In the genomic region with DNA sequence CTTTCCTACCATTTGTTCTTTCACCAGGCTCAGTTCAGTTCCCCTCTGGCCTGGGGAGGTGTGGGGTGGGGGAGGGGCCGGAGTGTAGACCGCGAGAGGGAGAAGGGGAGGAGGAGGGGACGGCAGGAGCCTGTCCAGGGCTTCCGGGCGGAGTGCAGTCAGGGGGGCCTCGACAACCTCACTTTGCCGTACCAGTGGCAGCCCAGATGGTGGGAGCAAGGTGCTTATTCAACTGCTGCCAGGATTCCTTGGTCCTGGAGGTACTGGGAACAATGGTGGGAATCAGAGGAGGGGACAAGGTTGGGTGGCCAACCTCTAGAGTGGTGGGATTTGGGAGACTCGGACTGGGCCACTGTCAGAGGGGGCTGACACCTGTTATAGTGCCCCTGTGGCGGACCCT, we compare ENCODE assay signal across 8 cellular contexts. TPM values are rescaled to one million over a fixed set of nuclear protein-coding genes. Genes with fewer than 3 reads are reported as not detected.
DNase-seq lines count a peak whose midpoint lies in the region; ATAC-seq and TF ChIP-seq lines count a peak whose summit lies in the region.

No MANE protein-coding gene starts in this region.

- DNase-seq in SK-N-SH (peak; percentile 62), immature natural killer cell (no peak), NCI-H146 (lab: John Stamatoyannopoulos, UW) (no peak), GM19240 (ENCODE audit: insufficient read length, low spot score) (no peak)
- DNase-seq in stimulated activated naive CD8-positive, alpha-beta T cell treated with anti-CD3 and anti-CD28 coated beads, Interleukin-15, amount 100 ng/mL, for 72 hours, result no peak

- H3K27me3 Mint-ChIP-seq in activated naive CD8-positive, alpha-beta T cell, result peaks cover 18% of the 10 kb centered on the region
- H3K27me3 Mint-ChIP-seq in immature natural killer cell (ENCODE audit: low read depth in 3 of 3), result peaks cover 7 to 12% (median 8%) of the 10 kb centered on the region in 3 donors
- H3K27me3 Mint-ChIP-seq in stimulated activated naive CD8-positive, alpha-beta T cell treated with anti-CD3 and anti-CD28 coated beads, Interleukin-15, amount 100 ng/mL, for 72 hours, result peaks cover 56% of the 10 kb centered on the region

- H3K4me1 ChIP-seq in SK-N-SH (ENCODE audit: control insufficient read depth in 1 of 2, insufficient read depth in 2 of 2, low read depth in 1 of 2, low read length in 1 of 2), result peaks cover 0 to 19% of the 10 kb centered on the region in 2 experiments; a peak in 3 of 4 replicates

- H3K9me2 ChIP-seq in SK-N-SH, result no peaks in the 10 kb centered on the region

- H3K9me3 Mint-ChIP-seq in activated naive CD8-positive, alpha-beta T cell (ENCODE audit: low read depth), result no peaks in the 10 kb centered on the region
- H3K9me3 Mint-ChIP-seq in immature natural killer cell, result no peaks in the 10 kb centered on the region
- H3K9me3 Mint-ChIP-seq in stimulated activated naive CD8-positive, alpha-beta T cell treated with anti-CD3 and anti-CD28 coated beads, Interleukin-15, amount 100 ng/mL, for 72 hours, result no peaks in the 10 kb centered on the region

- TF ChIP-seq EP300 in SK-N-SH (IDR thresholded peaks at IDR 0.05; ENCODE audit: borderline replicate concordance in 1 of 2, low read depth in 1 of 2, low read length in 1 of 2), result no peak

- ATAC-seq in SK-N-SH treated with all-trans-retinoic acid at 6 μM for 48 hours (no peak), HG02852 (IDR thresholded peaks at IDR 0.05; ENCODE audit: unreplicated experiment) (no peak)
- no peak for ATAC-seq in stimulated activated naive CD8-positive, alpha-beta T cell treated with anti-CD3 and anti-CD28 coated beads, Interleukin-15, amount 100 ng/mL, for 72 hours

- H3K4me3 ChIP-seq in SK-N-SH (ENCODE audit: low read depth in 2 of 2, low read length in 1 of 2), result peak overlapping the region; percentile 66 to 81

- no peak for TF ChIP-seq CTCF in SK-N-SH (IDR thresholded peaks at IDR 0.05)

- peak overlapping the region; percentile 69 for H3K9ac ChIP-seq in SK-N-SH

- no peaks in the 10 kb centered on the region for H3K36me3 Mint-ChIP-seq in activated naive CD8-positive, alpha-beta T cell
- no peaks in the 10 kb centered on the region for H3K36me3 Mint-ChIP-seq in immature natural killer cell

- 40% methylated on average over 6 of the region's 10 CpGs for WGBS in SK-N-SH (ENCODE audit: low lambda C conversion rate)

- peak overlapping the region; percentile 99 for H3K4me2 ChIP-seq in SK-N-SH

- no peaks in the 10 kb centered on the region for H3K27me3 ChIP-seq in SK-N-SH (ENCODE audit: insufficient read depth)

- H3K9me3 ChIP-seq in SK-N-SH, result no peaks in the 10 kb centered on the region

- H3K36me3 ChIP-seq in SK-N-SH (replicated peaks in 1 of 2; ENCODE audit: control insufficient read depth in 1 of 2, insufficient read depth in 2 of 2, low read length in 1 of 2), result no peaks in the 10 kb centered on the region

- peaks cover 49% of the 10 kb centered on the region for H3K79me2 ChIP-seq in SK-N-SH (ENCODE audit: insufficient read depth)

- H2AFZ ChIP-seq in SK-N-SH (ENCODE audit: low read depth), result peak overlapping the region; percentile 93; the same call in 1 of the 2 replicates

- POLR2A ChIA-PET in SK-N-SH (lab: Yijun Ruan, JAX), result interaction anchor here (1.4 kb wide), 1 partner anchor 13 kb away, joined by 4 read pairs; a partner anchor contains a TSS

- no peaks in the 10 kb centered on the region for H4K20me1 ChIP-seq in SK-N-SH (ENCODE audit: insufficient read depth)

- peak overlapping the region; percentile 73 for H3K4me3 Mint-ChIP-seq in activated naive CD8-positive, alpha-beta T cell
- H3K4me3 Mint-ChIP-seq in immature natural killer cell, result peak overlapping the region; percentile 21 to 66 (median 44)
- H3K4me3 Mint-ChIP-seq in stimulated activated naive CD8-positive, alpha-beta T cell treated with anti-CD3 and anti-CD28 coated beads, Interleukin-15, amount 100 ng/mL, for 72 hours, result peak overlapping the region; percentile 46 to 86

- peaks cover 7% of the 10 kb centered on the region for H3F3A ChIP-seq in SK-N-SH (replicated peaks; ENCODE audit: insufficient read depth)

- peaks cover 13% of the 10 kb centered on the region for H3K4me1 Mint-ChIP-seq in activated naive CD8-positive, alpha-beta T cell (ENCODE audit: low read depth)
- H3K4me1 Mint-ChIP-seq in immature natural killer cell, result peaks cover 8 to 13% of the 10 kb centered on the region in 2 donors
- H3K4me1 Mint-ChIP-seq in stimulated activated naive CD8-positive, alpha-beta T cell treated with anti-CD3 and anti-CD28 coated beads, Interleukin-15, amount 100 ng/mL, for 72 hours, result peaks cover 25% of the 10 kb centered on the region

- CTCF ChIA-PET in SK-N-SH (lab: Yijun Ruan, JAX), result interaction anchor here (1.3 to 2.5 kb wide), 3 partner anchors 12 to 112 kb away, joined by 4 to 8 read pairs (median 8); a partner anchor contains a TSS

- no peak overlapping the region; a peak in 1 of 4 replicates for H3K27ac ChIP-seq in SK-N-SH (ENCODE audit: low read depth in 2 of 2, low read length in 1 of 2)

- no peak for TF ChIP-seq RAD21 in SK-N-SH (IDR thresholded peaks at IDR 0.05; ENCODE audit: low read length)

- H3K27ac Mint-ChIP-seq in activated naive CD8-positive, alpha-beta T cell, result no peak overlapping the region
- H3K27ac Mint-ChIP-seq in immature natural killer cell, result no peak overlapping the region
- H3K27ac Mint-ChIP-seq in stimulated activated naive CD8-positive, alpha-beta T cell treated with anti-CD3 and anti-CD28 coated beads, Interleukin-15, amount 100 ng/mL, for 72 hours, result no peak overlapping the region

TF ChIP-seq in SK-N-SH, 30 proteins besides CTCF, POLR2A, EP300 and RAD21:
- no peak for TF ChIP-seq ELF1 (IDR thresholded peaks at IDR 0.05)
- no peak for TF ChIP-seq FOXJ3 (CRISPR knock-in tag; IDR thresholded peaks at IDR 0.05)

TF ChIP-seq in SK-N-SH treated with all-trans-retinoic acid at 6 μM for 48 hours, 23 proteins besides CTCF, POLR2A, EP300 and RAD21 (continues in another document):
- TF ChIP-seq OSR1 (CRISPR knock-in tag; IDR thresholded peaks at IDR 0.05) (no peak), ZNF565 (CRISPR knock-in tag; conservative IDR thresholded peaks at IDR 0.05; ENCODE audit: low read depth) (no peak), ISL1 (CRISPR knock-in tag; IDR thresholded peaks at IDR 0.05) (no peak), ESRRG (CRISPR knock-in tag; IDR thresholded peaks at IDR 0.05) (no peak), PPARA (CRISPR knock-in tag; IDR thresholded peaks at IDR 0.05; ENCODE audit: borderline replicate concordance) (no peak), RARB (CRISPR knock-in tag; IDR thresholded peaks at IDR 0.05) (no peak), TCF4 (CRISPR knock-in tag; IDR thresholded peaks at IDR 0.05; ENCODE audit: borderline replicate concordance) (no peak), SNAI2 (CRISPR knock-in tag; IDR thresholded peaks at IDR 0.05) (no peak)
- TF ChIP-seq, protein P1, sequence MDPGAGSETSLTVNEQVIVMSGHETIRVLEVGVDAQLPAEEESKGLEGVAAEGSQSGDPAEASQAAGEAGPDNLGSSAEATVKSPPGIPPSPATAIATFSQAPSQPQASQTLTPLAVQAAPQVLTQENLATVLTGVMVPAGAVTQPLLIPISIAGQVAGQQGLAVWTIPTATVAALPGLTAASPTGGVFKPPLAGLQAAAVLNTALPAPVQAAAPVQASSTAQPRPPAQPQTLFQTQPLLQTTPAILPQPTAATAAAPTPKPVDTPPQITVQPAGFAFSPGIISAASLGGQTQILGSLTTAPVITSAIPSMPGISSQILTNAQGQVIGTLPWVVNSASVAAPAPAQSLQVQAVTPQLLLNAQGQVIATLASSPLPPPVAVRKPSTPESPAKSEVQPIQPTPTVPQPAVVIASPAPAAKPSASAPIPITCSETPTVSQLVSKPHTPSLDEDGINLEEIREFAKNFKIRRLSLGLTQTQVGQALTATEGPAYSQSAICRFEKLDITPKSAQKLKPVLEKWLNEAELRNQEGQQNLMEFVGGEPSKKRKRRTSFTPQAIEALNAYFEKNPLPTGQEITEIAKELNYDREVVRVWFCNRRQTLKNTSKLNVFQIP (CRISPR knock-in tag; IDR thresholded peaks at IDR 0.05; ENCODE audit: borderline replicate concordance, low read depth), result no peak
- TF ChIP-seq, protein P2, sequence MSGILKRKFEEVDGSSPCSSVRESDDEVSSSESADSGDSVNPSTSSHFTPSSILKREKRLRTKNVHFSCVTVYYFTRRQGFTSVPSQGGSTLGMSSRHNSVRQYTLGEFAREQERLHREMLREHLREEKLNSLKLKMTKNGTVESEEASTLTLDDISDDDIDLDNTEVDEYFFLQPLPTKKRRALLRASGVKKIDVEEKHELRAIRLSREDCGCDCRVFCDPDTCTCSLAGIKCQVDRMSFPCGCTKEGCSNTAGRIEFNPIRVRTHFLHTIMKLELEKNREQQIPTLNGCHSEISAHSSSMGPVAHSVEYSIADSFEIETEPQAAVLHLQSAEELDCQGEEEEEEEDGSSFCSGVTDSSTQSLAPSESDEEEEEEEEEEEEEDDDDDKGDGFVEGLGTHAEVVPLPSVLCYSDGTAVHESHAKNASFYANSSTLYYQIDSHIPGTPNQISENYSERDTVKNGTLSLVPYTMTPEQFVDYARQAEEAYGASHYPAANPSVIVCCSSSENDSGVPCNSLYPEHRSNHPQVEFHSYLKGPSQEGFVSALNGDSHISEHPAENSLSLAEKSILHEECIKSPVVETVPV (CRISPR knock-in tag; IDR thresholded peaks at IDR 0.05), result no peak
- TF ChIP-seq, protein P3, sequence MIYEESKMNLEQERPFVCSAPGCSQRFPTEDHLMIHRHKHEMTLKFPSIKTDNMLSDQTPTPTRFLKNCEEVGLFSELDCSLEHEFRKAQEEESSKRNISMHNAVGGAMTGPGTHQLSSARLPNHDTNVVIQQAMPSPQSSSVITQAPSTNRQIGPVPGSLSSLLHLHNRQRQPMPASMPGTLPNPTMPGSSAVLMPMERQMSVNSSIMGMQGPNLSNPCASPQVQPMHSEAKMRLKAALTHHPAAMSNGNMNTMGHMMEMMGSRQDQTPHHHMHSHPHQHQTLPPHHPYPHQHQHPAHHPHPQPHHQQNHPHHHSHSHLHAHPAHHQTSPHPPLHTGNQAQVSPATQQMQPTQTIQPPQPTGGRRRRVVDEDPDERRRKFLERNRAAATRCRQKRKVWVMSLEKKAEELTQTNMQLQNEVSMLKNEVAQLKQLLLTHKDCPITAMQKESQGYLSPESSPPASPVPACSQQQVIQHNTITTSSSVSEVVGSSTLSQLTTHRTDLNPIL (CRISPR knock-in tag; IDR thresholded peaks at IDR 0.05; ENCODE audit: low read depth), result no peak

RNA-seq across cellular contexts. Expression of a gene that starts 1.2 kb away (rescaled TPM):
- polyA plus RNA-seq in SK-N-SH (2012; rRNA removed) (36.4 and 37.8 TPM in 2 replicates), immature natural killer cell (1 to 10 TPM in 1 of 3 donors, under 1 TPM in 1, not detected in 1; 0.04 to 1.0 TPM)
- 27.1 and 34.4 TPM in 2 replicates for polyA plus RNA-seq in SK-N-SH (2012; cell fraction: cytosol; rRNA removed)
- polyA plus RNA-seq in SK-N-SH (2012; cell fraction: nucleus; rRNA removed), result 30.8 and 49.3 TPM in 2 replicates

RNA-seq across cellular contexts. Expression of a gene that starts 12.8 kb away (rescaled TPM):
- polyA plus RNA-seq in SK-N-SH (2012; rRNA removed), result 27.7 and 30.6 TPM in 2 replicates
- polyA plus RNA-seq in SK-N-SH (2012; cell fraction: cytosol; rRNA removed), result 15.3 and 19.3 TPM in 2 replicates
- polyA plus RNA-seq in SK-N-SH (2012; cell fraction: nucleus; rRNA removed), result 83.1 and 100 TPM in 2 replicates
- 10 to 100 TPM in 2 of 3 donors, 1 to 10 TPM in 1; 5.6 to 20.5 (median 11.8) TPM for polyA plus RNA-seq in immature natural killer cell

RNA-seq across cellular contexts. Expression of a gene that starts 23.7 kb away (rescaled TPM):
- 5.7 and 6.3 TPM in 2 replicates for polyA plus RNA-seq in SK-N-SH (2012; rRNA removed)
- polyA plus RNA-seq in SK-N-SH (2012; cell fraction: cytosol; rRNA removed), result 3.2 and 3.7 TPM in 2 replicates
- polyA plus RNA-seq in SK-N-SH (2012; cell fraction: nucleus; rRNA removed), result 9.9 and 20.8 TPM in 2 replicates
- under 1 TPM in 1 of 3 donors, not detected in 2; 0.67 TPM for polyA plus RNA-seq in immature natural killer cell

Comparison
In these comparisons a context has a peak if more than half of its experiments do, and no peak if none do; other contexts are left out.
1. RNA of a gene that starts 1.2 kb away (polyA plus RNA-seq): 27.1 to 49.3 TPM in SK-N-SH; 0.04 to 1.0 TPM in immature natural killer cell; every median in the first group is over 10 times any median in the second.
2. Peak in every context shown above with its lines, with median percentiles within 50 percentile points of each other: H3K4me3 Mint-ChIP-seq.